Comparison of ENCODE assay signal across 8 cellular contexts in genomic region chr9:38026021-38026809, GRCh38. TPM values are rescaled to one million over a fixed set of nuclear protein-coding genes. Genes with fewer than 3 reads are reported as not detected.
DNase-seq lines count a peak whose midpoint lies in the region; ATAC-seq and TF ChIP-seq lines count a peak whose summit lies in the region.

No MANE protein-coding gene starts in this region.

- DNase-seq in GM23338 (ENCODE audit: low spot score) (peak; percentile 70), NCI-H69 (lab: John Stamatoyannopoulos, UW) (peak; percentile 95), esophagus squamous epithelium (lab: John Stamatoyannopoulos, UW) (no peak), ovary (peak; percentile 38 to 68 (median 57)), mucosa of gallbladder (ENCODE audit: low spot score) (no peak), NCI-H2029 (lab: John Stamatoyannopoulos, UW) (no peak), HuH-7.5 (ENCODE audit: low spot score) (no peak)

- peak overlapping the region; percentile 72 for H3K27ac ChIP-seq in GM23338 (ENCODE audit: low read depth)
- peak overlapping the region; percentile 82 to 87 (median 86) for H3K27ac ChIP-seq in esophagus squamous epithelium
- H3K27ac ChIP-seq in ovary: peak overlapping the region in 1 of 2 donors; percentile 48

- ATAC-seq in GM23338 (peak; percentile 43), HG03135 (IDR thresholded peaks at IDR 0.05; ENCODE audit: unreplicated experiment) (no peak)

- 0 out of 2 replicates have a peak overlapping the region, but pooled peaks have one; percentile 6 for H3K4me2 ChIP-seq in GM23338

- H3K27ac Mint-ChIP-seq in GM23338: peak overlapping the region; percentile 93

- intact Hi-C loops in esophagus squamous epithelium (cut with DNase I): loop anchor here (10.0 kb wide), 1 partner anchor 61 kb away; no protein-coding TSS in a partner anchor
- intact Hi-C loops in ovary (cut with DNase I): loop anchor here in 1 of 4 donors (10.0 kb wide), 1 partner anchor 59 kb away; no protein-coding TSS in a partner anchor

- H3F3A ChIP-seq in GM23338 (replicated peaks; ENCODE audit: low read depth): no peaks in the 10 kb centered on the region

- H3K9me3 ChIP-seq in esophagus squamous epithelium: no peaks in the 10 kb centered on the region
- H3K9me3 ChIP-seq in ovary: no peaks in the 10 kb centered on the region

- H4K20me1 ChIP-seq in GM23338 (replicated peaks; ENCODE audit: insufficient read depth): no peaks in the 10 kb centered on the region; the same call in 1 of the 2 replicates

- H3K27me3 Mint-ChIP-seq in GM23338 (ENCODE audit: insufficient read depth, low read depth, poor library complexity): peaks cover 12% of the 10 kb centered on the region

- no peak overlapping the region for H2AFZ ChIP-seq in GM23338

- no peak for TF ChIP-seq POLR2A in esophagus squamous epithelium (IDR thresholded peaks at IDR 0.05)
- TF ChIP-seq POLR2A in ovary (IDR thresholded peaks at IDR 0.05): no peak

- H3K79me2 ChIP-seq in GM23338 (replicated peaks; ENCODE audit: insufficient read depth): peaks cover 18% of the 10 kb centered on the region

- peaks cover 62% of the 10 kb centered on the region for H3K4me1 Mint-ChIP-seq in GM23338

- no peak overlapping the region for H3K4me3 ChIP-seq in GM23338
- H3K4me3 ChIP-seq in esophagus squamous epithelium: no peak overlapping the region
- no peak overlapping the region for H3K4me3 ChIP-seq in ovary

- H3K27me3 ChIP-seq in GM23338 (ENCODE audit: insufficient read depth): no peaks in the 10 kb centered on the region
- H3K27me3 ChIP-seq in esophagus squamous epithelium: no peaks in the 10 kb centered on the region
- no peaks in the 10 kb centered on the region for H3K27me3 ChIP-seq in ovary

- TF ChIP-seq CTCF in GM23338 (conservative IDR thresholded peaks at IDR 0.05; ENCODE audit: low read depth in 2 of 2): no peak
- TF ChIP-seq CTCF in esophagus squamous epithelium (IDR thresholded peaks at IDR 0.05): no peak
- no peak for TF ChIP-seq CTCF in ovary (IDR thresholded peaks at IDR 0.05)

- no peaks in the 10 kb centered on the region for H3K9me2 ChIP-seq in GM23338 (ENCODE audit: insufficient read depth)

- no peak for TF ChIP-seq EP300 in ovary (IDR thresholded peaks at IDR 0.05)

- H3K4me1 ChIP-seq in GM23338 (ENCODE audit: insufficient read depth): peaks cover 53% of the 10 kb centered on the region
- H3K4me1 ChIP-seq in esophagus squamous epithelium: peaks cover 51 to 99% (median 55%) of the 10 kb centered on the region in 3 donors
- H3K4me1 ChIP-seq in ovary (ENCODE audit: insufficient read depth): peaks cover 12% of the 10 kb centered on the region

- H3K36me3 ChIP-seq in GM23338 (ENCODE audit: insufficient read depth) (no peaks in the 10 kb centered on the region), esophagus squamous epithelium (peaks cover 0 to 10% (median 0%) of the 10 kb centered on the region in 3 donors), ovary (no peaks in the 10 kb centered on the region)

- no peaks in the 10 kb centered on the region for H3K36me3 Mint-ChIP-seq in GM23338 (ENCODE audit: low read depth)

- no peaks in the 10 kb centered on the region for H3K9me3 Mint-ChIP-seq in GM23338

- WGBS in esophagus squamous epithelium, 2 donors: 27 to 40% methylated on average over 11 to 17 of the region's 18 CpGs
- WGBS in ovary, 3 donors: 22 to 25% (median 23%) methylated on average over 18 of the region's 18 CpGs

- H3K4me3 Mint-ChIP-seq in GM23338: no peak overlapping the region

TF ChIP-seq in GM23338, 12 proteins besides CTCF, POLR2A, EP300 and RAD21:
- TF ChIP-seq ZNF114 (CRISPR knock-in tag; IDR thresholded peaks at IDR 0.05): no peak
- TF ChIP-seq POLR2AphosphoS5 (IDR thresholded peaks at IDR 0.05; ENCODE audit: low read depth): no peak
- no peak for TF ChIP-seq EZH2 (IDR thresholded peaks at IDR 0.05; ENCODE audit: low read depth, unreplicated experiment)
- TF ChIP-seq, protein P1, sequence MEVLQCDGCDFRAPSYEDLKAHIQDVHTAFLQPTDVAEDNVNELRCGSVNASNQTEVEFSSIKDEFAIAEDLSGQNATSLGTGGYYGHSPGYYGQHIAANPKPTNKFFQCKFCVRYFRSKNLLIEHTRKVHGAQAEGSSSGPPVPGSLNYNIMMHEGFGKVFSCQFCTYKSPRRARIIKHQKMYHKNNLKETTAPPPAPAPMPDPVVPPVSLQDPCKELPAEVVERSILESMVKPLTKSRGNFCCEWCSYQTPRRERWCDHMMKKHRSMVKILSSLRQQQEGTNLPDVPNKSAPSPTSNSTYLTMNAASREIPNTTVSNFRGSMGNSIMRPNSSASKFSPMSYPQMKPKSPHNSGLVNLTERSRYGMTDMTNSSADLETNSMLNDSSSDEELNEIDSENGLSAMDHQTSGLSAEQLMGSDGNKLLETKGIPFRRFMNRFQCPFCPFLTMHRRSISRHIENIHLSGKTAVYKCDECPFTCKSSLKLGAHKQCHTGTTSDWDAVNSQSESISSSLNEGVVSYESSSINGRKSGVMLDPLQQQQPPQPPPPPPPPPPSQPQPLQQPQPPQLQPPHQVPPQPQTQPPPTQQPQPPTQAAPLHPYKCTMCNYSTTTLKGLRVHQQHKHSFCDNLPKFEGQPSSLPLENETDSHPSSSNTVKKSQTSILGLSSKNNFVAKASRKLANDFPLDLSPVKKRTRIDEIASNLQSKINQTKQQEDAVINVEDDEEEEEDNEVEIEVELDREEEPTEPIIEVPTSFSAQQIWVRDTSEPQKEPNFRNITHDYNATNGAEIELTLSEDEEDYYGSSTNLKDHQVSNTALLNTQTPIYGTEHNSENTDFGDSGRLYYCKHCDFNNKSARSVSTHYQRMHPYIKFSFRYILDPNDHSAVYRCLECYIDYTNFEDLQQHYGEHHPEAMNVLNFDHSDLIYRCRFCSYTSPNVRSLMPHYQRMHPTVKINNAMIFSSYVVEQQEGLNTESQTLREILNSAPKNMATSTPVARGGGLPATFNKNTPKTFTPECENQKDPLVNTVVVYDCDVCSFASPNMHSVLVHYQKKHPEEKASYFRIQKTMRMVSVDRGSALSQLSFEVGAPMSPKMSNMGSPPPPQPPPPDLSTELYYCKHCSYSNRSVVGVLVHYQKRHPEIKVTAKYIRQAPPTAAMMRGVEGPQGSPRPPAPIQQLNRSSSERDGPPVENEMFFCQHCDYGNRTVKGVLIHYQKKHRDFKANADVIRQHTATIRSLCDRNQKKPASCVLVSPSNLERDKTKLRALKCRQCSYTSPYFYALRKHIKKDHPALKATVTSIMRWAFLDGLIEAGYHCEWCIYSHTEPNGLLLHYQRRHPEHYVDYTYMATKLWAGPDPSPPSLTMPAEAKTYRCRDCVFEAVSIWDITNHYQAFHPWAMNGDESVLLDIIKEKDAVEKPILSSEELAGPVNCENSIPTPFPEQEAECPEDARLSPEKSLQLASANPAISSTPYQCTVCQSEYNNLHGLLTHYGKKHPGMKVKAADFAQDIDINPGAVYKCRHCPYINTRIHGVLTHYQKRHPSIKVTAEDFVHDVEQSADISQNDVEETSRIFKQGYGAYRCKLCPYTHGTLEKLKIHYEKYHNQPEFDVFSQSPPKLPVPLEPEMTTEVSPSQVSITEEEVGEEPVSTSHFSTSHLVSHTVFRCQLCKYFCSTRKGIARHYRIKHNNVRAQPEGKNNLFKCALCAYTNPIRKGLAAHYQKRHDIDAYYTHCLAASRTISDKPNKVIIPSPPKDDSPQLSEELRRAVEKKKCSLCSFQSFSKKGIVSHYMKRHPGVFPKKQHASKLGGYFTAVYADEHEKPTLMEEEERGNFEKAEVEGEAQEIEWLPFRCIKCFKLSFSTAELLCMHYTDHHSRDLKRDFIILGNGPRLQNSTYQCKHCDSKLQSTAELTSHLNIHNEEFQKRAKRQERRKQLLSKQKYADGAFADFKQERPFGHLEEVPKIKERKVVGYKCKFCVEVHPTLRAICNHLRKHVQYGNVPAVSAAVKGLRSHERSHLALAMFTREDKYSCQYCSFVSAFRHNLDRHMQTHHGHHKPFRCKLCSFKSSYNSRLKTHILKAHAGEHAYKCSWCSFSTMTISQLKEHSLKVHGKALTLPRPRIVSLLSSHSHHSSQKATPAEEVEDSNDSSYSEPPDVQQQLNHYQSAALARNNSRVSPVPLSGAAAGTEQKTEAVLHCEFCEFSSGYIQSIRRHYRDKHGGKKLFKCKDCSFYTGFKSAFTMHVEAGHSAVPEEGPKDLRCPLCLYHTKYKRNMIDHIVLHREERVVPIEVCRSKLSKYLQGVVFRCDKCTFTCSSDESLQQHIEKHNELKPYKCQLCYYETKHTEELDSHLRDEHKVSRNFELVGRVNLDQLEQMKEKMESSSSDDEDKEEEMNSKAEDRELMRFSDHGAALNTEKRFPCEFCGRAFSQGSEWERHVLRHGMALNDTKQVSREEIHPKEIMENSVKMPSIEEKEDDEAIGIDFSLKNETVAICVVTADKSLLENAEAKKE (CRISPR knock-in tag; IDR thresholded peaks at IDR 0.05): no peak

RNA-seq across cellular contexts. Expression of gene SHB, which starts 42.8 kb away (rescaled TPM):
- 8.4 and 14.0 TPM in 2 replicates for total RNA-seq in GM23338 (2014; rRNA removed; shearing (Covaris generic))
- polyA plus RNA-seq in GM23338 (2016; fragmentation: Nextera tagmentation; extraction: Ambion mirVana): 1.5 and 1.7 TPM in 2 replicates
- 10 to 100 TPM; 17.7 to 31.4 (median 24.2) TPM for total RNA-seq in esophagus squamous epithelium
- total RNA-seq in ovary: 10 to 100 TPM in 2 of 7 donors, 1 to 10 TPM in 5; 5.7 to 23.8 (median 9.0) TPM
- 10 to 100 TPM in 1 of 2 donors, 1 to 10 TPM in 1; 3.5 to 15.7 TPM for polyA plus RNA-seq in ovary
- total RNA-seq in mucosa of gallbladder: 54.5 TPM

Comparison
In these comparisons a context has a peak if more than half of its experiments do, and no peak if none do; other contexts are left out.
1. DNase-seq: peak in GM23338 (single experiment), NCI-H69 (single experiment) and ovary (5 of 5); none in esophagus squamous epithelium (single experiment), mucosa of gallbladder (single experiment), NCI-H2029 (single experiment) and HuH-7.5 (single experiment).